Comparison of ENCODE assay signal across 13 cellular contexts in the genomic region with DNA sequence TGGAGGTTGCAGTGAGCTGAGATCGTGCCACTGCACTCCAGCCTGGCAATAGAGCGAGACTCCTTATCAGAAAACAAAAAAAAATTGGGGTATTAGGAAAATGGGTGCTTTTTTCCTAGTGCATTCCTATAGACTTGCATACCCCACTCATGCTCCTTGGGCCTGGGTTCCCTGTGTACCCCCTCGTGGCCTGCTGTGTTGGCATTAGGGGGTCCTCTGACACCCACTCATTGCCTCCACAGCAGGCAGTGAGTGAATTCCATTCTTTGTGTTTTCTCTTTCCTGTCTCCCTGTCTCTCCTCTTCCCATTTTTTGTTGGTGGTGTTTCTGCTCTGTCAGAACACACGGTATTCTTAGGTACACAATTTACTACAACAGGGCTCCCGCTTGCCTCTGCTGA. TPM values are rescaled to one million over a fixed set of nuclear protein-coding genes. Genes with fewer than 3 reads are reported as not detected.
DNase-seq lines count a peak whose midpoint lies in the region; ATAC-seq and TF ChIP-seq lines count a peak whose summit lies in the region.
"Had no signal": no experiment of that assay in that cellular context is flagged by ENCODE, and none has a peak within 500 bp of the region (broad histone marks: within the 10 kb centered on the region; RNA-seq: fewer than 3 reads in every experiment).

No MANE protein-coding gene starts in this region.

- no peaks in the 10 kb centered on the region for H3K27me3 Mint-ChIP-seq in stimulated activated naive CD8-positive, alpha-beta T cell treated with anti-CD3 and anti-CD28 coated beads, Interleukin-15, Interleukin-2, amounts not matched to agents 100 ng/mL and 50 ng/mL, for 24 hours

- H3K9ac ChIP-seq in colonic mucosa (ENCODE audit: low read depth in 2 of 2, low read length in 2 of 2): no peak overlapping the region

- peak overlapping the region; percentile 88 for H3K27ac Mint-ChIP-seq in stimulated activated naive CD8-positive, alpha-beta T cell treated with anti-CD3 and anti-CD28 coated beads, Interleukin-15, Interleukin-2, amounts not matched to agents 100 ng/mL and 50 ng/mL, for 24 hours

- peaks cover 23% of the 10 kb centered on the region for H3K4me1 Mint-ChIP-seq in stimulated activated naive CD8-positive, alpha-beta T cell treated with anti-CD3 and anti-CD28 coated beads, Interleukin-15, Interleukin-2, amounts not matched to agents 100 ng/mL and 50 ng/mL, for 24 hours (ENCODE audit: low read depth)

- WGBS in lung, 2 donors: 87 to 88% methylated on average over 5 of the region's 5 CpGs

- peaks cover 36% of the 10 kb centered on the region for H3K36me3 Mint-ChIP-seq in stimulated activated naive CD8-positive, alpha-beta T cell treated with anti-CD3 and anti-CD28 coated beads, Interleukin-15, Interleukin-2, amounts not matched to agents 100 ng/mL and 50 ng/mL, for 24 hours (ENCODE audit: low read depth)

- no peaks in the 10 kb centered on the region for H3K27me3 ChIP-seq in ascending aorta
- no peaks in the 10 kb centered on the region for H3K27me3 ChIP-seq in lung (ENCODE audit: control insufficient read depth, insufficient read depth)
- no peaks in the 10 kb centered on the region for H3K27me3 ChIP-seq in upper lobe of right lung
- H3K27me3 ChIP-seq in colonic mucosa: no peaks in the 10 kb centered on the region
- H3K27me3 ChIP-seq: BE2C, suprapubic skin had no signal

- TF ChIP-seq CTCF in ascending aorta (IDR thresholded peaks at IDR 0.05): no peak
- TF ChIP-seq CTCF in lung (IDR thresholded peaks at IDR 0.05; ENCODE audit: control extremely low read depth, extremely low read depth): no peak
- TF ChIP-seq CTCF in upper lobe of right lung (IDR thresholded peaks at IDR 0.05): no peak
- TF ChIP-seq CTCF in colonic mucosa (IDR thresholded peaks at IDR 0.05): no peak

- peaks cover 15 to 24% of the 10 kb centered on the region in 2 donors for H3K36me3 ChIP-seq in ascending aorta
- H3K36me3 ChIP-seq in lung (ENCODE audit: control insufficient read depth in 2 of 2, insufficient read depth in 2 of 2, low read length in 2 of 2): peaks cover 8 to 9% of the 10 kb centered on the region in 2 donors
- H3K36me3 ChIP-seq in upper lobe of right lung: peaks cover 33% of the 10 kb centered on the region
- H3K36me3 ChIP-seq in colonic mucosa: peaks cover 6% of the 10 kb centered on the region

- no peaks in the 10 kb centered on the region for H3K9me3 Mint-ChIP-seq in stimulated activated naive CD8-positive, alpha-beta T cell treated with anti-CD3 and anti-CD28 coated beads, Interleukin-15, Interleukin-2, amounts not matched to agents 100 ng/mL and 50 ng/mL, for 24 hours

- H3K27ac ChIP-seq in ascending aorta: peak overlapping the region; percentile 6 to 24
- H3K27ac ChIP-seq in lung (ENCODE audit: low read depth in 1 of 2, low read length in 1 of 2): peak overlapping the region; percentile 32 to 35
- peak overlapping the region; percentile 68 for H3K27ac ChIP-seq in upper lobe of right lung
- H3K27ac ChIP-seq in colonic mucosa: no peak overlapping the region
- H3K27ac ChIP-seq: suprapubic skin had no signal

- intact Hi-C loops in ascending aorta (cut with DNase I) (no loop called here), upper lobe of right lung (cut with DNase I) (no loop called here), colonic mucosa (cut with DNase I) (no loop called here)

- H3K9me3 ChIP-seq in ascending aorta (no peaks in the 10 kb centered on the region), lung (ENCODE audit: control insufficient read depth in 2 of 2, insufficient read depth in 1 of 2, low read length in 1 of 2) (no peaks in the 10 kb centered on the region), upper lobe of right lung (no peaks in the 10 kb centered on the region), colonic mucosa (no peaks in the 10 kb centered on the region)
- H3K9me3 ChIP-seq: BE2C, mucosa of descending colon, suprapubic skin had no signal

- no peak overlapping the region for H3K4me3 Mint-ChIP-seq in stimulated activated naive CD8-positive, alpha-beta T cell treated with anti-CD3 and anti-CD28 coated beads, Interleukin-15, Interleukin-2, amounts not matched to agents 100 ng/mL and 50 ng/mL, for 24 hours

- no peak overlapping the region for H3K4me3 ChIP-seq in ascending aorta
- H3K4me3 ChIP-seq in lung: no peak overlapping the region
- H3K4me3 ChIP-seq in upper lobe of right lung: no peak overlapping the region
- no peak overlapping the region for H3K4me3 ChIP-seq in colonic mucosa
- H3K4me3 ChIP-seq: mucosa of descending colon, suprapubic skin had no signal

- DNase-seq in stimulated activated naive CD8-positive, alpha-beta T cell treated with anti-CD3 and anti-CD28 coated beads, Interleukin-15, Interleukin-2, amounts not matched to agents 100 U/mL and 50 U/mL, for 24 hours: no peak
- DNase-seq in ascending aorta (ENCODE audit: low spot score in 2 of 2) (no peak), lung (ENCODE audit: low spot score) (no peak), upper lobe of right lung (no peak), colonic mucosa (no peak), NCI-H524 (lab: John Stamatoyannopoulos, UW) (no peak)
- DNase-seq: BE2C, mucosa of descending colon, MV-4-11, OCI-M1 had no signal

- no peak for ATAC-seq in stimulated activated naive CD8-positive, alpha-beta T cell treated with anti-CD3 and anti-CD28 coated beads, Interleukin-15, Interleukin-2, amounts not matched to agents 100 U/mL and 50 U/mL, for 24 hours
- ATAC-seq in lung (ENCODE audit: insufficient read depth, low FRiP score) (no peak), upper lobe of right lung (no peak), HG03432 (IDR thresholded peaks at IDR 0.05; ENCODE audit: unreplicated experiment) (no peak)

- H3K4me1 ChIP-seq in ascending aorta (peaks cover 2 to 4% of the 10 kb centered on the region in 2 donors), lung (ENCODE audit: control insufficient read depth in 2 of 2, insufficient read depth in 2 of 2, low read length in 2 of 2) (peaks cover 5 to 12% of the 10 kb centered on the region in 2 donors), upper lobe of right lung (peaks cover 24% of the 10 kb centered on the region), colonic mucosa (no peaks in the 10 kb centered on the region)

RNA-seq across cellular contexts. Expression of a gene that starts 42.8 kb away (rescaled TPM):
- 65.6 TPM for total RNA-seq in ascending aorta
- 10 to 100 TPM; 30.6 to 46.3 TPM for total RNA-seq in lung
- polyA plus RNA-seq in lung: 10 to 100 TPM; 41.2 to 82.8 TPM
- 43.4 TPM for total RNA-seq in upper lobe of right lung
- total RNA-seq in colonic mucosa: 10 to 100 TPM; 43.6 to 61.3 TPM
